In the genomic region with DNA sequence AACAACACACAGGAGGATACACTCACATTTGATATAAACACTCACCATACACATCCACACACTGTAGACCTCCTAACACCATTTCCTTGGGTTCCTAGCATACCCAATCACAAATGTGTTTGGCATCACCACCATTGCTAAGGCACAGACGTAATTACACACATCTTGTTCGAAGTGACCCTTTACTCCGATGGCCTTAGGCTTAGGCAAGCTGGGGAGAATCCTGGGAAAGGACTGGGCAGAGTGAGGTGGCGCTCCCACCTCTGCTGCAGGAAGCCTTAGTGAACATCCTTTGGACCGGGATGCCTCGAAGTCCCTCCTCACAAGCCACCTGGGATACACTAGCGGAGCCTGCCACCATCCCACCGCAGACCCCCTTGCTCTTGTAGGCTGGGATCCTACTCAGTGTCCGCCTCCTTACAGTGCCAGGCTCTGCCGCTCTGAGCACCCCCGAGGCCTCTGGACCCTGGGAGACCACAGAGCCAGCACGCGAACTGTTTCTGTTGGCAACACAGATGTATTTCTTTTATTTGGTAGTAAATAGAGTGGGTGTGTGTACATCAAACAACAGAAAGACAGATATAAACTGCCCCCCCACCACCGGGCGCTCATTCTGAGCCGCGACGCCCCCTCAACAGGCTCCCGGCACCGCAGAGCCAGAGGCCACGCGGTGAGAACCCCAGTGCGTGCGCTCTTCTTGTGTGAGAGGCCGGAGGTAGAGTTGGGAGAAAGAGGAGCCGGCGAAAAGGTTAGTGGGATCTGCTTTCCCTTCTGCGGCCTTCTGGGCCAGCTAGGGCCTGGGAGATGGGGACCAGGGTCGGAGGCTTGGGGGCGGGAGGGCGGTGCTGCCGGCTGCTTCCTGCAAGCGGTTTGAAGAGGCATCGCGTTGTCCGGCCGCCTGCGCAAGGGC, we compare ENCODE assay signal across 28 cellular contexts. TPM values are rescaled to one million over a fixed set of nuclear protein-coding genes. Genes with fewer than 3 reads are reported as not detected.
DNase-seq lines count a peak whose midpoint lies in the region; ATAC-seq and TF ChIP-seq lines count a peak whose summit lies in the region.
"Had no signal": no experiment of that assay in that cellular context is flagged by ENCODE, and none has a peak within 500 bp of the region (broad histone marks: within the 10 kb centered on the region; RNA-seq: fewer than 3 reads in every experiment).

No MANE protein-coding gene starts in this region.

- H3K27me3 ChIP-seq in H7 (ENCODE audit: control insufficient read depth, insufficient read depth, low read length) = peaks cover 100% of the 10 kb centered on the region
- H3K27me3 ChIP-seq in neuronal stem cell (ENCODE audit: control insufficient read depth in 3 of 3, insufficient read depth in 3 of 3, low read depth in 1 of 3, low read length in 3 of 3) = peaks cover 66 to 100% (median 98%) of the 10 kb centered on the region in 3 experiments

- no peak for ATAC-seq in HG03520 (IDR thresholded peaks at IDR 0.05; ENCODE audit: unreplicated experiment)
- ATAC-seq: activated CD4-positive, alpha-beta T cell treated with anti-CD3 and anti-CD28 coated beads for 36 hours; foreskin keratinocyte had no signal

- H3K4me3 ChIP-seq in GM12875 (ENCODE audit: low read depth, low read length) = peak overlapping the region; percentile 40
- H3K4me3 ChIP-seq in H7 (ENCODE audit: insufficient read depth, low read depth, low read length) = no peak overlapping the region; the same call in 1 of the 2 replicates
- no peak overlapping the region for H3K4me3 ChIP-seq in neuronal stem cell (ENCODE audit: low read length in 2 of 2)
- H3K4me3 ChIP-seq: dorsolateral prefrontal cortex, hepatocyte, thyroid gland had no signal

- no peak overlapping the region for H4K91ac ChIP-seq in neuronal stem cell (ENCODE audit: low read depth, low read length, poor library complexity)

- peak overlapping the region; percentile 22 for H2BK15ac ChIP-seq in neuronal stem cell (ENCODE audit: low read length)

- H3K9ac ChIP-seq in neuronal stem cell (ENCODE audit: low read depth, low read length, poor library complexity) = no peak overlapping the region

- H4K8ac ChIP-seq in neuronal stem cell (ENCODE audit: low read depth, low read length) = no peak overlapping the region

- H2AFZ ChIP-seq in neuronal stem cell (ENCODE audit: low read length) = peak overlapping the region; percentile 79
- H2AFZ ChIP-seq: hepatocyte had no signal

- peaks cover 6 to 12% of the 10 kb centered on the region in 2 donors for H3K4me1 ChIP-seq in neuronal stem cell (ENCODE audit: control insufficient read depth in 2 of 2, insufficient read depth in 1 of 2, low read depth in 1 of 2, low read length in 2 of 2)
- H3K4me1 ChIP-seq: foreskin keratinocyte had no signal

- peaks cover 0 to 2% of the 10 kb centered on the region in 2 donors for H3K9me3 ChIP-seq in neuronal stem cell (replicated peaks in 1 of 2; ENCODE audit: control insufficient read depth in 2 of 2, insufficient read depth in 1 of 2, low read depth in 1 of 2, low read length in 2 of 2)
- H3K9me3 ChIP-seq: thyroid gland had no signal

- no peak overlapping the region for H3K23ac ChIP-seq in neuronal stem cell (ENCODE audit: low read depth, low read length, poor library complexity)

- H2BK5ac ChIP-seq in neuronal stem cell (ENCODE audit: low read length) = no peak overlapping the region

- no peak overlapping the region for H3K27ac ChIP-seq in neuronal stem cell (replicated peaks; ENCODE audit: low read length)
- H3K27ac ChIP-seq: dorsolateral prefrontal cortex, foreskin keratinocyte, hepatocyte, thyroid gland had no signal

- H2BK120ac ChIP-seq in neuronal stem cell (ENCODE audit: low read depth, low read length) = no peak overlapping the region

- peak overlapping the region; percentile 29 for H2AK5ac ChIP-seq in neuronal stem cell (ENCODE audit: low read depth, low read length)

- peaks cover 2% of the 10 kb centered on the region for H3K79me1 ChIP-seq in neuronal stem cell (ENCODE audit: low read depth, low read length)

- TF ChIP-seq CTCF in GM12875 (IDR thresholded peaks at IDR 0.05; ENCODE audit: borderline replicate concordance, insufficient read depth, low read depth, low read length) = no peak

- no peak overlapping the region for H2BK12ac ChIP-seq in neuronal stem cell (ENCODE audit: low read length)

- no peaks in the 10 kb centered on the region for H3K36me3 ChIP-seq in H7 (replicated peaks; ENCODE audit: control insufficient read depth, insufficient read depth, low read length)
- no peaks in the 10 kb centered on the region for H3K36me3 ChIP-seq in neuronal stem cell (replicated peaks in 1 of 2; ENCODE audit: control insufficient read depth in 2 of 2, insufficient read depth in 2 of 2, low read length in 2 of 2)
- H3K36me3 ChIP-seq: thyroid gland had no signal

- no peak overlapping the region for H3K4me2 ChIP-seq in neuronal stem cell (ENCODE audit: insufficient read depth, low read length, poor library complexity, severe bottlenecking)
- H3K4me2 ChIP-seq: hepatocyte had no signal

- no peak overlapping the region for H3K4ac ChIP-seq in neuronal stem cell (ENCODE audit: low read length)

- DNase-seq in H7 = peak; percentile 69
- DNase-seq in ecto neural progenitor cell (ENCODE audit: low spot score) = peak; percentile 55
- DNase-seq in neuronal stem cell (ENCODE audit: low spot score) = no peak
- DNase-seq in NCI-H1105 treated with DMSO at 0.1 percent for 48 hours (lab: John Stamatoyannopoulos, UW) = no peak
- DNase-seq in EL = no peak
- DNase-seq: anterior cingulate cortex; DMS53; dorsolateral prefrontal cortex; foreskin keratinocyte; islet precursor cell; NCI-H1694; NCI-H2171 treated with DMSO at 0.1 percent for 48 hours; NCI-H524 treated with DMSO at 0.1 percent for 48 hours; small intestine; stimulated activated CD4-positive, alpha-beta T cell treated with anti-CD3 and anti-CD28 coated beads, Interleukin-2, amount 100 ng/mL, for 24 hours; stimulated activated naive CD4-positive, alpha-beta T cell treated with Interleukin-2 at 50 U/mL for 16 hours; thyroid gland had no signal

- no peak overlapping the region for H3K14ac ChIP-seq in neuronal stem cell (ENCODE audit: low read length)

- WGBS in neuronal stem cell (ENCODE audit: extremely low coverage in 2 of 2, insufficient read length in 2 of 2, insufficient replicate concordance in 1 of 2), 2 donors = no CpG with 5 or more reads among the region's 38 CpGs

- peak overlapping the region; percentile 53 for H3K18ac ChIP-seq in neuronal stem cell (ENCODE audit: low read length)

RNA-seq across cellular contexts. Expression of a gene that starts 5.9 kb away (rescaled TPM):
- total RNA-seq in H7 (2014; rRNA removed; shearing (Covaris generic)) = 0.07 TPM in 1 of 2 replicates, not detected in the other
- polyA plus RNA-seq in neuronal stem cell (2013, experiment 1 of 2) = not detected
- polyA plus RNA-seq in neuronal stem cell (2013, experiment 2 of 2) = not detected
- total RNA-seq: cardiac septum, dorsolateral prefrontal cortex, epithelial cell of proximal tubule, foreskin keratinocyte, H4, hepatocyte, lower leg skin, mononuclear cell, neural crest cell, progenitor cell of endocrine pancreas, thyroid gland had no signal
- polyA plus RNA-seq: foreskin keratinocyte, hepatocyte had no signal

RNA-seq across cellular contexts. Expression of a gene that starts 6.3 kb away (rescaled TPM):
- total RNA-seq in H7 (2014; rRNA removed; shearing (Covaris generic)) = not detected in 2 replicates
- not detected for polyA plus RNA-seq in neuronal stem cell (2013, experiment 1 of 2)
- polyA plus RNA-seq in neuronal stem cell (2013, experiment 2 of 2) = not detected
- total RNA-seq: activated CD4-positive, alpha-beta T cell treated with anti-CD3 and anti-CD28 coated beads for 36 hours; cardiac septum; dorsolateral prefrontal cortex; epithelial cell of proximal tubule; foreskin keratinocyte; hepatocyte; lower leg skin; mononuclear cell; neural crest cell; progenitor cell of endocrine pancreas; thyroid gland had no signal
- polyA plus RNA-seq: foreskin keratinocyte, hepatocyte had no signal

RNA-seq across cellular contexts. Expression of a gene that starts 12.2 kb away (rescaled TPM):
- total RNA-seq in H7 (2014; rRNA removed; shearing (Covaris generic)) = 338 and 359 TPM in 2 replicates
- 104 TPM for polyA plus RNA-seq in neuronal stem cell (2013, experiment 1 of 2)
- polyA plus RNA-seq in neuronal stem cell (2013, experiment 2 of 2) = 108 TPM

Comparison
In these comparisons a context has a peak if more than half of its experiments do, and no peak if none do; other contexts are left out.
1. DNase-seq: peak in H7 (single experiment) and ecto neural progenitor cell (single experiment); none in neuronal stem cell (single experiment), NCI-H1105 treated with DMSO at 0.1 percent for 48 hours (single experiment) and EL (single experiment).